ENCODE assay signal across 8 cellular contexts in the genomic region with DNA sequence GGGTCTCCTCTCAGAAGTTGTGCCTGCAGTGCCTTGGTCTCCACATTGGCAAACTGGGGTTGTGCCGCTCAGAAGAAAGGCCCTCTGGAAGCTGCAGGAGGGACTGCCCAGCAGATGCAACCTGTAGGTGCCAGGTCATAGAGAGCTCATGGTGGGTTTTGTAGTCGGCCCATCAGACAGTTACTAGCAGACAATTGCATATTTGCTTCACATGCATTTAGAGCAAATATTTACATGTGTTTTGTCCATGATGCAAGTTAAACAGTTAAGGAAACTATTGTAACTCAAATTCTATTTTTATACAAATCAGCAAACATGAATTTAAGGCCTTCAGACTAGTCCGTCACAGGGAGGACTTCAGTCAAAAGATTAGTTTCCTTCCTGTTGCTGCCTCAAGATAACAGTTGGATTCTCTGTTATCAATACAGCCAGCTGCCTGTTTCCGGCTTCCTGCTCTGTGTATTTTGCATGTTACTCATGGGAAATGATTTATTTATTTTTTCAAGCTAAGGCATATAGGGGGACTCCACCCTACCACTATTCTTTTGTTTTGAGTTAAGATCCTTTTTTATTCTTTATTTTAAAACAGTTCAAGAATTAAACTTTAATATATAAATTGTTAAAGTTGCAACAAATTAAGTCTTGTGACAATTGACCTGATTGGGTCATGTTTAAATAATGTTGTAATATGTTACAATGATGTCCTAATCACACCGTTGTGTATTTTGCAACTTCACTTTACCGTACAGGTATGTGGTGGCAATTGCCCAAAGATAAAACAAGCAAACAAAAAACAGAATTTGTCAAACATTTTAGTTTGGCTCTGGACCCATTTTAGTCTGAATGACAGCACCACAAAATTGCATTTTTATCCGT.
DNase-seq lines count a peak whose midpoint lies in the region; ATAC-seq, FAIRE-seq and TF ChIP-seq lines count a peak whose summit lies in the region.

No MANE protein-coding gene starts in this region.

- WGBS in adrenal gland, 4 donors, result 21 to 25% (median 23%) methylated on average over 6 to 7 of the region's 7 CpGs
- 16 to 21% methylated on average over 7 of the region's 7 CpGs for WGBS in lung, 2 donors

- peaks cover 84% of the 10 kb centered on the region for H3K4me1 Mint-ChIP-seq in activated CD4-positive, alpha-beta T cell treated with anti-CD3 and anti-CD28 coated beads for 36 hours

- POLR2A ChIA-PET in activated CD4-positive, alpha-beta T cell treated with anti-CD3 and anti-CD28 coated beads for 36 hours (lab: Charles Lee), result interaction anchor here (1.0 to 1.3 kb wide), 2 partner anchors 15 to 31 kb away, joined by 6 read pairs; no protein-coding TSS in a partner anchor

- ATAC-seq in activated CD4-positive, alpha-beta T cell treated with anti-CD3 and anti-CD28 coated beads for 36 hours, result peak; percentile 71
- ATAC-seq in HG03460 (IDR thresholded peaks at IDR 0.05; ENCODE audit: unreplicated experiment) (peak; percentile 59), lung (ENCODE audit: insufficient read depth, low FRiP score) (no peak), GM18517 (IDR thresholded peaks at IDR 0.05; ENCODE audit: unreplicated experiment) (no peak)

- no peaks in the 10 kb centered on the region for H3K27me3 Mint-ChIP-seq in activated CD4-positive, alpha-beta T cell treated with anti-CD3 and anti-CD28 coated beads for 36 hours

- H3K27ac ChIP-seq in adrenal gland (peak overlapping the region in 4 of 5 donors; percentile 29 to 81 (median 64)), lung (ENCODE audit: low read depth in 1 of 2, low read length in 1 of 2) (peak overlapping the region; percentile 41 to 87)

- H3K27me3 ChIP-seq in adrenal gland (no peaks in the 10 kb centered on the region), lung (ENCODE audit: control insufficient read depth, insufficient read depth) (no peaks in the 10 kb centered on the region)

- TF ChIP-seq POLR2A in adrenal gland (IDR thresholded peaks at IDR 0.05), result no peak

- peaks cover 4% of the 10 kb centered on the region for H3K36me3 Mint-ChIP-seq in activated CD4-positive, alpha-beta T cell treated with anti-CD3 and anti-CD28 coated beads for 36 hours (ENCODE audit: low read depth)

- no peaks in the 10 kb centered on the region for H3K9me3 Mint-ChIP-seq in activated CD4-positive, alpha-beta T cell treated with anti-CD3 and anti-CD28 coated beads for 36 hours (ENCODE audit: low read depth)

- CTCF ChIA-PET in activated CD4-positive, alpha-beta T cell treated with anti-CD3 and anti-CD28 coated beads for 36 hours (lab: Charles Lee), result interaction anchor here (0.8 to 2.5 kb wide), 4 partner anchors 8 to 14 kb away, joined by 3 to 7 read pairs (median 4); no protein-coding TSS in a partner anchor

- TF ChIP-seq CTCF in adrenal gland (IDR thresholded peaks at IDR 0.05) (no peak), lung (IDR thresholded peaks at IDR 0.05; ENCODE audit: control extremely low read depth, extremely low read depth) (no peak), D721Med (IDR thresholded peaks at IDR 0.05; ENCODE audit: insufficient read depth, missing control alignments) (no peak)

- H3K4me3 Mint-ChIP-seq in activated CD4-positive, alpha-beta T cell treated with anti-CD3 and anti-CD28 coated beads for 36 hours, result peak overlapping the region; percentile 53

- intact Hi-C loops in activated CD4-positive, alpha-beta T cell treated with anti-CD3 and anti-CD28 coated beads for 36 hours (cut with DNase I, micrococcal nuclease), result loop anchor here (1.0 to 2.0 kb wide), 4 partner anchors 8 to 31 kb away; no protein-coding TSS in a partner anchor
- intact Hi-C loops in adrenal gland (cut with DNase I), result no loop called here

- H3K27ac Mint-ChIP-seq in activated CD4-positive, alpha-beta T cell treated with anti-CD3 and anti-CD28 coated beads for 36 hours, result peak overlapping the region; percentile 93

- no peak for FAIRE-seq in D721Med (lab: Jason Lieb, UNC)

- H3K36me3 ChIP-seq in adrenal gland (replicated peaks in 1 of 2) (no peaks in the 10 kb centered on the region), lung (ENCODE audit: control insufficient read depth in 2 of 2, insufficient read depth in 2 of 2, low read length in 2 of 2) (peaks cover 0 to 8% of the 10 kb centered on the region in 2 donors)

- DNase-seq in activated CD4-positive, alpha-beta T cell treated with anti-CD3 and anti-CD28 coated beads for 36 hours, result peak; percentile 66
- DNase-seq in activated CD4-positive, alpha-beta T cell treated with anti-CD3 and anti-CD28 coated beads for 48 hours, result no peak
- DNase-seq in adrenal gland (peak in 2 of 7 donors; percentile 49 to 60), lung (ENCODE audit: low spot score) (no peak), D721Med (ENCODE audit: insufficient read length, low spot score) (no peak), NCI-H774 (lab: John Stamatoyannopoulos, UW) (no peak)

- H3K9me3 ChIP-seq in adrenal gland (replicated peaks in 1 of 3) (no peaks in the 10 kb centered on the region), lung (ENCODE audit: control insufficient read depth in 2 of 2, insufficient read depth in 1 of 2, low read length in 1 of 2) (no peaks in the 10 kb centered on the region)

- H3K4me3 ChIP-seq in adrenal gland (no peak overlapping the region), lung (no peak overlapping the region)

- peaks cover 52 to 76% of the 10 kb centered on the region in 2 donors for H3K4me1 ChIP-seq in adrenal gland (replicated peaks in 1 of 2)
- H3K4me1 ChIP-seq in lung (ENCODE audit: control insufficient read depth in 2 of 2, insufficient read depth in 2 of 2, low read length in 2 of 2), result peaks cover 17 to 47% of the 10 kb centered on the region in 2 donors

Comparison
In these comparisons a context has a peak if more than half of its experiments do, and no peak if none do; other contexts are left out.
1. ATAC-seq: peak in activated CD4-positive, alpha-beta T cell treated with anti-CD3 and anti-CD28 coated beads for 36 hours (single experiment) and HG03460 (single experiment); none in lung (single experiment) and GM18517 (single experiment).
2. intact Hi-C loops: an anchor here in activated CD4-positive, alpha-beta T cell treated with anti-CD3 and anti-CD28 coated beads for 36 hours (1.0 to 2.0 kb wide); none called in adrenal gland.